Comparison of ENCODE assay signal across 8 cellular contexts in the genomic region with DNA sequence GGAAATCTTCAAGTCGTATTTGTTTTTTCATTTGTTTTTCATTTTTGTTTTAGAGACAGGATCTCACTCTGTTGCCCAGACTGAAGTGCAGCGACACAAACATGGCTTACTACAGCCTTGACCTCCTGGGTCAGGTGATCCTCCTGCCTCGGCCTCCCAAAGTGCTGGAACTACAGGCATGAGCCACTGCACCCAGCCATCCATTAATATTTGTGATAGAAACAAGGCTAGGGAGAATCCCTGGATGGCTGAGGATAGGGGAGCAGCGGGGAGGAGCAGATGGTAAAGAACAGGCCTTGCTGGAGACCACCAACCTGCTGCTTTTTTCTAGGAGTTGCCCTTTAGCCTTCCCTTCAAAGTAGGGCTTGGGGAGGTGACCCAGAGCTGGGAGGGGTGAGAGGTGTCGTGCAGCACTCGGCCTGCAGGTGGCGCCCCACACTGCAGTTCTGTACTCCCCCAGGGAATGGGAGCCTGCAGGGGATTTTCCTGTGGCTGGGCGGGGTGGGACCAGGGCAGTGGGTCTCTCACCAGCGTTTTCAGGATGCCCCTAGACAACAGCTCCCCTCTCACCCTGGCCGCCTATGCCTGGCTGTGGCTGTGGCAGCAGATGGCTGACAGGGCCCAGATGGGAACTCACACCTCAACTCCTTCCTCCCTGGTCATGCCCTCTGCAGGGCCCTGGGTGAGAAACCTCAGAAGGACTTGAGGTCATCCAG. TPM values are rescaled to one million over a fixed set of nuclear protein-coding genes. Genes with fewer than 3 reads are reported as not detected.
DNase-seq lines count a peak whose midpoint lies in the region; ATAC-seq and TF ChIP-seq lines count a peak whose summit lies in the region.

No MANE protein-coding gene starts in this region.

- TF ChIP-seq CTCF in smooth muscle cell (IDR thresholded peaks at IDR 0.05; ENCODE audit: borderline replicate concordance, insufficient read depth, poor library complexity, severe bottlenecking), result peak; percentile 94

- ATAC-seq in T-helper 17 cell (peak; percentile 97), right cardiac atrium (peak; percentile 89 to 90), HG03354 (IDR thresholded peaks at IDR 0.05; ENCODE audit: poor library complexity, severe bottlenecking, unreplicated experiment) (no peak)

- TF ChIP-seq EP300 in Ishikawa (IDR thresholded peaks at IDR 0.05; ENCODE audit: borderline replicate concordance), result no peak

- H3K36me3 Mint-ChIP-seq in T-helper 17 cell (ENCODE audit: low read depth), result no peaks in the 10 kb centered on the region

- H3K9me3 ChIP-seq in T-helper 17 cell (ENCODE audit: control insufficient read depth, low read length, poor library complexity, severe bottlenecking), result no peaks in the 10 kb centered on the region
- no peaks in the 10 kb centered on the region for H3K9me3 ChIP-seq in right cardiac atrium (ENCODE audit: control insufficient read depth, low read length)
- H3K9me3 ChIP-seq in smooth muscle cell (replicated peaks; ENCODE audit: low read depth), result no peaks in the 10 kb centered on the region

- intact Hi-C loops in right cardiac atrium (cut with DNase I), result loop anchor here in 3 of 4 donors (5.0 to 10.0 kb wide), 5 partner anchors 183 to 431 kb away; no protein-coding TSS in a partner anchor

- H3K4me1 ChIP-seq in right cardiac atrium (ENCODE audit: control insufficient read depth, insufficient read depth, low read length) (no peaks in the 10 kb centered on the region), smooth muscle cell (ENCODE audit: low read depth) (peaks cover 8% of the 10 kb centered on the region)

- H3K36me3 ChIP-seq in smooth muscle cell (ENCODE audit: low read depth), result no peaks in the 10 kb centered on the region

- H4K20me1 ChIP-seq in smooth muscle cell (ENCODE audit: low read depth), result no peaks in the 10 kb centered on the region

- H3K4me2 ChIP-seq in smooth muscle cell, result no peak overlapping the region

- TF ChIP-seq RAD21 in Ishikawa (IDR thresholded peaks at IDR 0.05; ENCODE audit: low read depth), result peak; percentile 94

- H3F3A ChIP-seq in smooth muscle cell (ENCODE audit: low read depth), result no peaks in the 10 kb centered on the region

- H3K27me3 Mint-ChIP-seq in T-helper 17 cell, result peaks cover 48% of the 10 kb centered on the region

- DNase-seq in NCI-H1417 (lab: John Stamatoyannopoulos, UW) (peak; percentile 25 to 50 (median 30)), NCI-H1417 treated with DMSO at 0.1 percent for 48 hours (lab: John Stamatoyannopoulos, UW) (no peak), T-helper 17 cell (peak; percentile 62 to 69 (median 67)), amygdala (lab: John Stamatoyannopoulos, UW) (peak in 51 of 56 donors; percentile 14 to 89 (median 61)), right cardiac atrium (peak; percentile 66 to 90 (median 87)), smooth muscle cell (lab: John Stamatoyannopoulos, UW; ENCODE audit: unreplicated experiment) (peak; percentile 54)

- no peak overlapping the region for H3K4me3 Mint-ChIP-seq in T-helper 17 cell

- H3K79me2 ChIP-seq in smooth muscle cell (ENCODE audit: low read depth), result no peaks in the 10 kb centered on the region

- H3K27me3 ChIP-seq in right cardiac atrium (ENCODE audit: control insufficient read depth, insufficient read depth) (no peaks in the 10 kb centered on the region), smooth muscle cell (ENCODE audit: low read depth) (peaks cover 24% of the 10 kb centered on the region)

- H3K27ac Mint-ChIP-seq in T-helper 17 cell, result no peak overlapping the region

- H3K27ac ChIP-seq in right cardiac atrium (ENCODE audit: low read length), result no peak overlapping the region
- H3K27ac ChIP-seq in smooth muscle cell (ENCODE audit: low read depth), result no peak overlapping the region

- H3K4me3 ChIP-seq in right cardiac atrium (ENCODE audit: low read length) (no peak overlapping the region), smooth muscle cell (no peak overlapping the region)

- no peaks in the 10 kb centered on the region for H3K4me1 Mint-ChIP-seq in T-helper 17 cell

- 25% methylated on average over 10 of the region's 10 CpGs for WGBS in right cardiac atrium
- 23% methylated on average over 10 of the region's 10 CpGs for WGBS in smooth muscle cell (ENCODE audit: low lambda C conversion rate)

- H3K9ac ChIP-seq in smooth muscle cell (ENCODE audit: low read depth), result no peak overlapping the region

- no peak overlapping the region for H2AFZ ChIP-seq in smooth muscle cell (ENCODE audit: low read depth)

TF ChIP-seq in Ishikawa, 13 proteins besides CTCF, POLR2A, EP300 and RAD21:
- TF ChIP-seq TEAD4 (IDR thresholded peaks at IDR 0.05) (no peak), FOXM1 (IDR thresholded peaks at IDR 0.05; ENCODE audit: borderline replicate concordance, low read depth) (no peak), MAX (IDR thresholded peaks at IDR 0.05) (no peak), CREB1 (IDR thresholded peaks at IDR 0.05; ENCODE audit: low read depth) (no peak), ZBTB7A (IDR thresholded peaks at IDR 0.05; ENCODE audit: low read depth) (no peak), YY1 (IDR thresholded peaks at IDR 0.05; ENCODE audit: low read depth) (no peak), NFIC (IDR thresholded peaks at IDR 0.05) (no peak), USF1 (IDR thresholded peaks at IDR 0.05) (no peak), TCF12 (IDR thresholded peaks at IDR 0.05; ENCODE audit: low read depth) (no peak), TAF1 (IDR thresholded peaks at IDR 0.05; ENCODE audit: low read depth) (no peak), EGR1 (IDR thresholded peaks at IDR 0.05) (no peak), CEBPB (IDR thresholded peaks at IDR 0.05) (no peak)
- TF ChIP-seq, protein P1, sequence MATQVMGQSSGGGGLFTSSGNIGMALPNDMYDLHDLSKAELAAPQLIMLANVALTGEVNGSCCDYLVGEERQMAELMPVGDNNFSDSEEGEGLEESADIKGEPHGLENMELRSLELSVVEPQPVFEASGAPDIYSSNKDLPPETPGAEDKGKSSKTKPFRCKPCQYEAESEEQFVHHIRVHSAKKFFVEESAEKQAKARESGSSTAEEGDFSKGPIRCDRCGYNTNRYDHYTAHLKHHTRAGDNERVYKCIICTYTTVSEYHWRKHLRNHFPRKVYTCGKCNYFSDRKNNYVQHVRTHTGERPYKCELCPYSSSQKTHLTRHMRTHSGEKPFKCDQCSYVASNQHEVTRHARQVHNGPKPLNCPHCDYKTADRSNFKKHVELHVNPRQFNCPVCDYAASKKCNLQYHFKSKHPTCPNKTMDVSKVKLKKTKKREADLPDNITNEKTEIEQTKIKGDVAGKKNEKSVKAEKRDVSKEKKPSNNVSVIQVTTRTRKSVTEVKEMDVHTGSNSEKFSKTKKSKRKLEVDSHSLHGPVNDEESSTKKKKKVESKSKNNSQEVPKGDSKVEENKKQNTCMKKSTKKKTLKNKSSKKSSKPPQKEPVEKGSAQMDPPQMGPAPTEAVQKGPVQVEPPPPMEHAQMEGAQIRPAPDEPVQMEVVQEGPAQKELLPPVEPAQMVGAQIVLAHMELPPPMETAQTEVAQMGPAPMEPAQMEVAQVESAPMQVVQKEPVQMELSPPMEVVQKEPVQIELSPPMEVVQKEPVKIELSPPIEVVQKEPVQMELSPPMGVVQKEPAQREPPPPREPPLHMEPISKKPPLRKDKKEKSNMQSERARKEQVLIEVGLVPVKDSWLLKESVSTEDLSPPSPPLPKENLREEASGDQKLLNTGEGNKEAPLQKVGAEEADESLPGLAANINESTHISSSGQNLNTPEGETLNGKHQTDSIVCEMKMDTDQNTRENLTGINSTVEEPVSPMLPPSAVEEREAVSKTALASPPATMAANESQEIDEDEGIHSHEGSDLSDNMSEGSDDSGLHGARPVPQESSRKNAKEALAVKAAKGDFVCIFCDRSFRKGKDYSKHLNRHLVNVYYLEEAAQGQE (IDR thresholded peaks at IDR 0.05; ENCODE audit: low read depth), result no peak

RNA-seq across cellular contexts. Expression of gene CDH23, which starts 12.6 kb away (rescaled TPM):
- 1 to 10 TPM; 8.1 to 9.0 TPM for total RNA-seq in T-helper 17 cell
- total RNA-seq in right cardiac atrium, result 1 to 10 TPM; 2.4 to 6.3 (median 5.6) TPM
- polyA plus RNA-seq in right cardiac atrium, result 2.9 TPM
- 0.99 and 1.7 TPM in 2 replicates for total RNA-seq in smooth muscle cell
- 0.67 and 2.5 TPM in 2 replicates for polyA plus RNA-seq in smooth muscle cell
